11 cellular contexts compared by ENCODE assay signal in the genomic region with DNA sequence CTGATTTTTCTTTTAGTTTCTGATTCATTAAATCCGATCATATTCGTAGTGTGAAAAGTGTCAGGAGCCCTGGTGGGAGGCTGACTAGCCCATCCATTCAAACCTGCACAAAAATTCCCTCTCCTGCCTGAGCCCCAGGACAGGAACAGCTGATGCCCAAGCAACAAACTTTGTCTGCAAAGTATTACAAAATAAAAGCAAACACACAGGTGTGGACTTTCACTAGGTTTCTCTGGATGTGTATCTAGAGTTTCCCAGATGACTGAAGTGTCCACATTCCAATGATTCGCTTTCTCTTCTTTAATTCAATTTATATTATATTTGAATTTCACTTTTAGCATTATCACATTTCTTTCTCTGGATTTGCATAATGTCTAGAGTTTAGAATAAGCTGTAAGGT. TPM values are rescaled to one million over a fixed set of nuclear protein-coding genes. Genes with fewer than 3 reads are reported as not detected.
"Had no signal": no experiment of that assay in that cellular context is flagged by ENCODE, and none has a peak within 500 bp of the region (broad histone marks: within the 10 kb centered on the region; RNA-seq: fewer than 3 reads in every experiment).

No MANE protein-coding gene starts in this region.

- H3K4me1 ChIP-seq: HAP-1 had no signal

- DNase-seq: GOT3, H7, H9, HCEC 1CT, HFFc6 had no signal

- H3K36me3 ChIP-seq: HAP-1 had no signal

- H3K4me1 Mint-ChIP-seq: GM23338, H9 had no signal

- H3K4me3 ChIP-seq: GM23248, GM23338, HAP-1 had no signal

- H3K4me3 Mint-ChIP-seq: GM23338, H9, HFFc6 had no signal

- H3K4me2 ChIP-seq: GM23338 had no signal

- H3K27ac Mint-ChIP-seq: GM23338, H9, HFFc6 had no signal

- ATAC-seq: GM23338, HCT116 had no signal

- H3K9me3 Mint-ChIP-seq: GM23338, HFFc6 had no signal

- H3K9ac ChIP-seq: GM23248 had no signal

- H3K27ac ChIP-seq: GM23248 had no signal

- H2AFZ ChIP-seq: GM23248, GM23338 had no signal

- H3K9me3 ChIP-seq: HAP-1 had no signal

- FAIRE-seq: H54 had no signal

RNA-seq across cellular contexts. Expression of gene FAM9B, which starts 18.2 kb away (rescaled TPM):
- total RNA-seq: GM23248, GM23338, H4, H9, HFFc6 had no signal
- polyA plus RNA-seq: GM23248, GM23338 had no signal
